Comparison of ENCODE assay signal across 35 cellular contexts in the genomic region with DNA sequence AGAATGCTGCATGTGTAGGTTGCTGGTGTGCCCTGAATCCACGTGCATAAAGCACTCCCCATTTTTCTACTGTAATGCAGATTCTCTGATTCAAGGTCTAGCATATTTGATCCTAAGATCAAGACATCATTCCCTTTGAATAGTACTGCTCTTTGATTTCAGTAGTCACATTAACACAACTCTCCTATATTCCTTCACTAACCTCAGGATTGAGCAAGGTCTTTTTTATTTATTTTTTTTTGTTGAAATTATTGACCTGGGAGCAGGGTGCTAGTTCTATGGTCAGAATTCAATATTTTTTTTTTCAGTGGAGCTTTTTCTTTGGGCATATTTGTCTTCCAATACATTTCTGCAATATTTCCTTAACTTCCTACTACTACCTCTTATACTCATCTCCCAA.
"Had no signal": no experiment of that assay in that cellular context is flagged by ENCODE, and none has a peak within 500 bp of the region (broad histone marks: within the 10 kb centered on the region; RNA-seq: fewer than 3 reads in every experiment).

No MANE protein-coding gene starts in this region.

- H3K9me3 ChIP-seq: MG63 had no signal

- DNase-seq: Karpas-422, Kasumi-1, MG63, MM.1S, MV-4-11, NCI-H1048, NCI-H1092, NCI-H1092 treated with DMSO at 0.1 percent for 48 hours, NCI-H1105, NCI-H1105 treated with DMSO at 0.1 percent for 48 hours, NCI-H1417, NCI-H1417 treated with DMSO at 0.1 percent for 48 hours, NCI-H1436, NCI-H1436 treated with DMSO at 0.1 percent for 48 hours, NCI-H146, NCI-H1694, NCI-H1694 treated with DMSO at 0.1 percent for 48 hours, NCI-H187, NCI-H187 treated with DMSO at 0.1 percent for 48 hours, NCI-H1930, NCI-H2029, NCI-H2029 treated with DMSO at 0.1 percent for 48 hours, NCI-H2081, NCI-H2081 treated with DMSO at 0.1 percent for 48 hours, NCI-H2107, NCI-H2171, NCI-H2171 treated with DMSO at 0.1 percent for 48 hours, NCI-H2227 treated with DMSO at 0.1 percent for 48 hours, NCI-H226, NCI-H345, NCI-H446, NCI-H446 treated with DMSO at 0.1 percent for 48 hours, NCI-H510A, NCI-H510A treated with DMSO at 0.1 percent for 48 hours, NCI-H524 had no signal

- H3K4me3 ChIP-seq: MG63 had no signal

- H3K27me3 ChIP-seq: MG63 had no signal

- H3K36me3 ChIP-seq: MG63 had no signal
